Comparison of ENCODE assay signal across 1 cellular context in genomic region chr2:40129725-40130124, GRCh38.
TF ChIP-seq lines count a peak whose summit lies in the region.

No MANE protein-coding gene starts in this region.

TF ChIP-seq in GM23338, 12 proteins besides CTCF, POLR2A, EP300 and RAD21 (continued from another document):
- TF ChIP-seq, protein P1, sequence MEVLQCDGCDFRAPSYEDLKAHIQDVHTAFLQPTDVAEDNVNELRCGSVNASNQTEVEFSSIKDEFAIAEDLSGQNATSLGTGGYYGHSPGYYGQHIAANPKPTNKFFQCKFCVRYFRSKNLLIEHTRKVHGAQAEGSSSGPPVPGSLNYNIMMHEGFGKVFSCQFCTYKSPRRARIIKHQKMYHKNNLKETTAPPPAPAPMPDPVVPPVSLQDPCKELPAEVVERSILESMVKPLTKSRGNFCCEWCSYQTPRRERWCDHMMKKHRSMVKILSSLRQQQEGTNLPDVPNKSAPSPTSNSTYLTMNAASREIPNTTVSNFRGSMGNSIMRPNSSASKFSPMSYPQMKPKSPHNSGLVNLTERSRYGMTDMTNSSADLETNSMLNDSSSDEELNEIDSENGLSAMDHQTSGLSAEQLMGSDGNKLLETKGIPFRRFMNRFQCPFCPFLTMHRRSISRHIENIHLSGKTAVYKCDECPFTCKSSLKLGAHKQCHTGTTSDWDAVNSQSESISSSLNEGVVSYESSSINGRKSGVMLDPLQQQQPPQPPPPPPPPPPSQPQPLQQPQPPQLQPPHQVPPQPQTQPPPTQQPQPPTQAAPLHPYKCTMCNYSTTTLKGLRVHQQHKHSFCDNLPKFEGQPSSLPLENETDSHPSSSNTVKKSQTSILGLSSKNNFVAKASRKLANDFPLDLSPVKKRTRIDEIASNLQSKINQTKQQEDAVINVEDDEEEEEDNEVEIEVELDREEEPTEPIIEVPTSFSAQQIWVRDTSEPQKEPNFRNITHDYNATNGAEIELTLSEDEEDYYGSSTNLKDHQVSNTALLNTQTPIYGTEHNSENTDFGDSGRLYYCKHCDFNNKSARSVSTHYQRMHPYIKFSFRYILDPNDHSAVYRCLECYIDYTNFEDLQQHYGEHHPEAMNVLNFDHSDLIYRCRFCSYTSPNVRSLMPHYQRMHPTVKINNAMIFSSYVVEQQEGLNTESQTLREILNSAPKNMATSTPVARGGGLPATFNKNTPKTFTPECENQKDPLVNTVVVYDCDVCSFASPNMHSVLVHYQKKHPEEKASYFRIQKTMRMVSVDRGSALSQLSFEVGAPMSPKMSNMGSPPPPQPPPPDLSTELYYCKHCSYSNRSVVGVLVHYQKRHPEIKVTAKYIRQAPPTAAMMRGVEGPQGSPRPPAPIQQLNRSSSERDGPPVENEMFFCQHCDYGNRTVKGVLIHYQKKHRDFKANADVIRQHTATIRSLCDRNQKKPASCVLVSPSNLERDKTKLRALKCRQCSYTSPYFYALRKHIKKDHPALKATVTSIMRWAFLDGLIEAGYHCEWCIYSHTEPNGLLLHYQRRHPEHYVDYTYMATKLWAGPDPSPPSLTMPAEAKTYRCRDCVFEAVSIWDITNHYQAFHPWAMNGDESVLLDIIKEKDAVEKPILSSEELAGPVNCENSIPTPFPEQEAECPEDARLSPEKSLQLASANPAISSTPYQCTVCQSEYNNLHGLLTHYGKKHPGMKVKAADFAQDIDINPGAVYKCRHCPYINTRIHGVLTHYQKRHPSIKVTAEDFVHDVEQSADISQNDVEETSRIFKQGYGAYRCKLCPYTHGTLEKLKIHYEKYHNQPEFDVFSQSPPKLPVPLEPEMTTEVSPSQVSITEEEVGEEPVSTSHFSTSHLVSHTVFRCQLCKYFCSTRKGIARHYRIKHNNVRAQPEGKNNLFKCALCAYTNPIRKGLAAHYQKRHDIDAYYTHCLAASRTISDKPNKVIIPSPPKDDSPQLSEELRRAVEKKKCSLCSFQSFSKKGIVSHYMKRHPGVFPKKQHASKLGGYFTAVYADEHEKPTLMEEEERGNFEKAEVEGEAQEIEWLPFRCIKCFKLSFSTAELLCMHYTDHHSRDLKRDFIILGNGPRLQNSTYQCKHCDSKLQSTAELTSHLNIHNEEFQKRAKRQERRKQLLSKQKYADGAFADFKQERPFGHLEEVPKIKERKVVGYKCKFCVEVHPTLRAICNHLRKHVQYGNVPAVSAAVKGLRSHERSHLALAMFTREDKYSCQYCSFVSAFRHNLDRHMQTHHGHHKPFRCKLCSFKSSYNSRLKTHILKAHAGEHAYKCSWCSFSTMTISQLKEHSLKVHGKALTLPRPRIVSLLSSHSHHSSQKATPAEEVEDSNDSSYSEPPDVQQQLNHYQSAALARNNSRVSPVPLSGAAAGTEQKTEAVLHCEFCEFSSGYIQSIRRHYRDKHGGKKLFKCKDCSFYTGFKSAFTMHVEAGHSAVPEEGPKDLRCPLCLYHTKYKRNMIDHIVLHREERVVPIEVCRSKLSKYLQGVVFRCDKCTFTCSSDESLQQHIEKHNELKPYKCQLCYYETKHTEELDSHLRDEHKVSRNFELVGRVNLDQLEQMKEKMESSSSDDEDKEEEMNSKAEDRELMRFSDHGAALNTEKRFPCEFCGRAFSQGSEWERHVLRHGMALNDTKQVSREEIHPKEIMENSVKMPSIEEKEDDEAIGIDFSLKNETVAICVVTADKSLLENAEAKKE (CRISPR knock-in tag; IDR thresholded peaks at IDR 0.05): no peak
- TF ChIP-seq ETS1 (IDR thresholded peaks at IDR 0.05) (no peak), JUNB (IDR thresholded peaks at IDR 0.05; ENCODE audit: unreplicated experiment) (no peak), EZH2phosphoT487 (IDR thresholded peaks at IDR 0.05; ENCODE audit: unreplicated experiment) (no peak), CREB1 (CRISPR knock-in tag; IDR thresholded peaks at IDR 0.05; ENCODE audit: low read depth) (no peak), ZNF331 (CRISPR knock-in tag; IDR thresholded peaks at IDR 0.05; ENCODE audit: low read depth) (no peak)
